In the genomic region with DNA sequence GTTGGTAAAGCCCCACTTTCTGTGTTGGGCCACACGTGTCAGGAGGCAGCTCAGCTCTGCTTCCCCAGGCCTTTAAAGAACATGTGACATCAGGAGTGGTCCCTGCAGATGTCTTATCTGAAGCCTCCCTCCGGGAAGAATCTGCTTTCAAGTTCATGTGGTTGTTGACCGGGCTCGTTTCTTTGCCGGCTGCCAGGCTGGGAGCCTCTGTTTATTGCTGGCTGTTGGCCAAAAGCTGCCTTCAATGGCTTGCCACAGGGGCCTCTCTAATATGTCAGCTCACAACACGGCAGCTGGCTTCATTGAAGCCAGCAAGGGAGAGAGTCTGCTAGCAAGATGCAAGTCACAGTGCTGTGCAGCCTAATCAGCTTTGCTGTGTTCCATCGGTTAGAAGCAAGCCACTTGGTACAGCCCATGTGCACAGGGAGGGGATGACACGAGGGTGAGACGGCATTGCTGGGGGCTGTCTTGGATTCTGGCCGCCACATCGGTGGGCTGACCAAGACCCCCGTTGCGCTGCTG, we compare ENCODE assay signal across 10 cellular contexts. TPM values are rescaled to one million over a fixed set of nuclear protein-coding genes. Genes with fewer than 3 reads are reported as not detected.
DNase-seq lines count a peak whose midpoint lies in the region; ATAC-seq and TF ChIP-seq lines count a peak whose summit lies in the region.
"Had no signal": no experiment of that assay in that cellular context is flagged by ENCODE, and none has a peak within 500 bp of the region (broad histone marks: within the 10 kb centered on the region; RNA-seq: fewer than 3 reads in every experiment).

No MANE protein-coding gene starts in this region.

- H3K4me1 ChIP-seq in SK-N-SH (ENCODE audit: control insufficient read depth in 1 of 2, insufficient read depth in 2 of 2, low read depth in 1 of 2, low read length in 1 of 2): peaks cover 14 to 40% of the 10 kb centered on the region in 2 experiments
- H3K4me1 ChIP-seq in naive thymus-derived CD4-positive, alpha-beta T cell (ENCODE audit: control insufficient read depth in 2 of 2, insufficient read depth in 2 of 2, low read length in 2 of 2): no peaks in the 10 kb centered on the region

- no peaks in the 10 kb centered on the region for H4K20me1 ChIP-seq in SK-N-SH (ENCODE audit: insufficient read depth)

- intact Hi-C loops in naive thymus-derived CD4-positive, alpha-beta T cell (cut with micrococcal nuclease): no loop called here

- no peak overlapping the region for H3K9ac ChIP-seq in SK-N-SH

- POLR2A ChIA-PET in SK-N-SH (lab: Yijun Ruan, JAX): interaction anchor here (0.7 to 1.2 kb wide), 2 partner anchors 13 to 14 kb away, joined by 3 read pairs; no protein-coding TSS in a partner anchor
- POLR2A ChIA-PET in naive thymus-derived CD4-positive, alpha-beta T cell (lab: Charles Lee): no interaction called here
- POLR2A ChIA-PET in GM10248 (lab: Yijun Ruan, JAX): no interaction called here

- H3F3A ChIP-seq in SK-N-SH (replicated peaks; ENCODE audit: insufficient read depth): no peaks in the 10 kb centered on the region

- H3K27me3 Mint-ChIP-seq in naive thymus-derived CD4-positive, alpha-beta T cell: peaks cover 0 to 13% (median 4%) of the 10 kb centered on the region in 5 donors

- DNase-seq in Ammon's horn (ENCODE audit: low spot score) (peak; percentile 54), NCI-H1105 treated with DMSO at 0.1 percent for 48 hours (lab: John Stamatoyannopoulos, UW) (peak; percentile 94), SK-N-SH (peak; percentile 89), left kidney (ENCODE audit: low read depth, low spot score) (peak; percentile 65), GM10248 (ENCODE audit: extremely low spot score) (no peak), SIG-M5 (lab: John Stamatoyannopoulos, UW) (no peak)
- DNase-seq in effector CD4-positive, alpha-beta T cell: no peak
- no peak for DNase-seq in naive thymus-derived CD4-positive, alpha-beta T cell
- DNase-seq: CD4-positive, CD25-positive, alpha-beta regulatory T cell had no signal

- H3K79me2 ChIP-seq in SK-N-SH (ENCODE audit: insufficient read depth): no peaks in the 10 kb centered on the region

- no peak overlapping the region for H3K27ac Mint-ChIP-seq in naive thymus-derived CD4-positive, alpha-beta T cell
- H3K27ac Mint-ChIP-seq: activated naive CD8-positive, alpha-beta T cell; CD4-positive, CD25-positive, alpha-beta regulatory T cell had no signal

- H3K9me3 Mint-ChIP-seq in naive thymus-derived CD4-positive, alpha-beta T cell: no peaks in the 10 kb centered on the region
- H3K9me3 Mint-ChIP-seq: CD4-positive, CD25-positive, alpha-beta regulatory T cell had no signal

- no peaks in the 10 kb centered on the region for H3K36me3 ChIP-seq in SK-N-SH (replicated peaks in 1 of 2; ENCODE audit: control insufficient read depth in 1 of 2, insufficient read depth in 2 of 2, low read length in 1 of 2)
- no peaks in the 10 kb centered on the region for H3K36me3 ChIP-seq in naive thymus-derived CD4-positive, alpha-beta T cell (ENCODE audit: control insufficient read depth in 2 of 3, insufficient read depth in 3 of 3, low read length in 3 of 3)

- no peaks in the 10 kb centered on the region for H3K9me3 ChIP-seq in SK-N-SH
- no peaks in the 10 kb centered on the region for H3K9me3 ChIP-seq in naive thymus-derived CD4-positive, alpha-beta T cell (ENCODE audit: control insufficient read depth in 2 of 3, low read length in 3 of 3)

- peaks cover 0 to 9% (median 0%) of the 10 kb centered on the region in 7 donors for H3K4me1 Mint-ChIP-seq in naive thymus-derived CD4-positive, alpha-beta T cell

- peak overlapping the region in 1 of 2 experiments; percentile 89; a peak in 2 of 4 replicates for H3K27ac ChIP-seq in SK-N-SH (ENCODE audit: low read depth in 2 of 2, low read length in 1 of 2)
- H3K27ac ChIP-seq in naive thymus-derived CD4-positive, alpha-beta T cell (ENCODE audit: low read depth, low read length): no peak overlapping the region

- CTCF ChIA-PET in SK-N-SH (lab: Yijun Ruan, JAX) (interaction anchor here (0.6 to 1.2 kb wide), 2 partner anchors 90 to 159 kb away, joined by 3 read pairs; no protein-coding TSS in a partner anchor), GM10248 (lab: Yijun Ruan, JAX) (no interaction called here)
- CTCF ChIA-PET in naive thymus-derived CD4-positive, alpha-beta T cell (lab: Charles Lee): no interaction called here

- peak; percentile 45 for TF ChIP-seq RAD21 in SK-N-SH (IDR thresholded peaks at IDR 0.05; ENCODE audit: low read length)

- no peaks in the 10 kb centered on the region for H3K9me2 ChIP-seq in SK-N-SH

- H3K36me3 Mint-ChIP-seq in naive thymus-derived CD4-positive, alpha-beta T cell: no peaks in the 10 kb centered on the region
- H3K36me3 Mint-ChIP-seq: activated naive CD8-positive, alpha-beta T cell; CD4-positive, CD25-positive, alpha-beta regulatory T cell had no signal

- H3K4me3 Mint-ChIP-seq in naive thymus-derived CD4-positive, alpha-beta T cell: no peak overlapping the region
- H3K4me3 Mint-ChIP-seq: activated naive CD8-positive, alpha-beta T cell had no signal

- H3K27me3 ChIP-seq in SK-N-SH (ENCODE audit: insufficient read depth): no peaks in the 10 kb centered on the region
- H3K27me3 ChIP-seq in naive thymus-derived CD4-positive, alpha-beta T cell (ENCODE audit: control insufficient read depth in 2 of 2, insufficient read depth in 2 of 2, low read length in 2 of 2): no peaks in the 10 kb centered on the region

- TF ChIP-seq CTCF in SK-N-SH (IDR thresholded peaks at IDR 0.05) (no peak), GM10248 (IDR thresholded peaks at IDR 0.05; ENCODE audit: control extremely low read depth, extremely low read depth, low read depth, missing control alignments) (no peak)

- 42% methylated on average over 12 of the region's 13 CpGs for WGBS in SK-N-SH (ENCODE audit: low lambda C conversion rate)

- H3K4me3 ChIP-seq in SK-N-SH (ENCODE audit: low read depth in 2 of 2, low read length in 1 of 2): no peak overlapping the region
- no peak overlapping the region for H3K4me3 ChIP-seq in naive thymus-derived CD4-positive, alpha-beta T cell (ENCODE audit: low read length)

- TF ChIP-seq EP300 in SK-N-SH (IDR thresholded peaks at IDR 0.05; ENCODE audit: borderline replicate concordance in 1 of 2, low read depth in 1 of 2, low read length in 1 of 2): peak in 1 of 2 experiments; percentile 60; a peak in 2 of 4 replicates

- ATAC-seq in naive thymus-derived CD4-positive, alpha-beta T cell: no peak

- no peak overlapping the region for H3K4me2 ChIP-seq in SK-N-SH

- 0 out of 2 replicates have a peak overlapping the region, but pooled peaks have one; percentile 23 for H2AFZ ChIP-seq in SK-N-SH (ENCODE audit: low read depth)

TF ChIP-seq in SK-N-SH, 30 proteins besides CTCF, POLR2A, EP300 and RAD21 (continues in another document):
- TF ChIP-seq IRF3 (IDR thresholded peaks at IDR 0.05; ENCODE audit: low read depth, low read length): no peak
- peak; percentile 29; the same call in 1 of the 2 replicates for TF ChIP-seq USF1 (IDR thresholded peaks at IDR 0.05; ENCODE audit: borderline replicate concordance, low read depth)
- no peak for TF ChIP-seq SIN3A (IDR thresholded peaks at IDR 0.05; ENCODE audit: borderline replicate concordance, low read depth, low read length)
- no peak for TF ChIP-seq FOXM1 (IDR thresholded peaks at IDR 0.05; ENCODE audit: low read depth)
- TF ChIP-seq TCF12 (IDR thresholded peaks at IDR 0.05): no peak
- TF ChIP-seq FOSL2 (IDR thresholded peaks at IDR 0.05; ENCODE audit: borderline replicate concordance, low read depth): no peak
- TF ChIP-seq FOXJ3 (CRISPR knock-in tag; IDR thresholded peaks at IDR 0.05): peak; percentile 95
- TF ChIP-seq TEAD4 (IDR thresholded peaks at IDR 0.05; ENCODE audit: borderline replicate concordance, insufficient read depth): no peak
- peak; percentile 45 for TF ChIP-seq CHD2 (IDR thresholded peaks at IDR 0.05; ENCODE audit: low read length, partially characterized antibody)
- TF ChIP-seq MXI1 (IDR thresholded peaks at IDR 0.05; ENCODE audit: low read depth, low read length): peak; percentile 98
- peak; percentile 76 for TF ChIP-seq RCOR1 (IDR thresholded peaks at IDR 0.05; ENCODE audit: low read length)
- TF ChIP-seq POLR2AphosphoS5 (IDR thresholded peaks at IDR 0.05; ENCODE audit: low read depth, low read length): no peak
- TF ChIP-seq MAX (IDR thresholded peaks at IDR 0.05; ENCODE audit: low read depth): no peak

RNA-seq across cellular contexts. Expression of gene MRGPRF, which starts 14.6 kb away (rescaled TPM):
- polyA plus RNA-seq in SK-N-SH (2012; rRNA removed): 0.18 and 0.19 TPM in 2 replicates
- 0.08 and 0.12 TPM in 2 replicates for polyA plus RNA-seq in SK-N-SH (2012; cell fraction: cytosol; rRNA removed)
- polyA plus RNA-seq in SK-N-SH (2012; cell fraction: nucleus; rRNA removed): 0.21 and 0.39 TPM in 2 replicates
- not detected for total RNA-seq in naive thymus-derived CD4-positive, alpha-beta T cell
- not detected for polyA plus RNA-seq in naive thymus-derived CD4-positive, alpha-beta T cell
- total RNA-seq: CD4-positive, CD25-positive, alpha-beta regulatory T cell had no signal
- polyA plus RNA-seq: CD4-positive, CD25-positive, alpha-beta regulatory T cell had no signal

RNA-seq across cellular contexts. Expression of gene MRGPRD, which starts 17.7 kb away (rescaled TPM):
- not detected in 2 replicates for polyA plus RNA-seq in SK-N-SH (2012; rRNA removed)
- not detected in 2 replicates for polyA plus RNA-seq in SK-N-SH (2012; cell fraction: cytosol; rRNA removed)
- polyA plus RNA-seq in SK-N-SH (2012; cell fraction: nucleus; rRNA removed): not detected in 2 replicates
- total RNA-seq in naive thymus-derived CD4-positive, alpha-beta T cell: not detected
- under 1 TPM in 1 of 2 donors, not detected in 1; 0.25 TPM for polyA plus RNA-seq in naive thymus-derived CD4-positive, alpha-beta T cell
- total RNA-seq: CD4-positive, CD25-positive, alpha-beta regulatory T cell had no signal

RNA-seq across cellular contexts. Expression of gene TPCN2, which starts 50.3 kb away (rescaled TPM):
- 7.6 and 8.7 TPM in 2 replicates for polyA plus RNA-seq in SK-N-SH (2012; rRNA removed)
- polyA plus RNA-seq in SK-N-SH (2012; cell fraction: cytosol; rRNA removed): 3.3 and 4.5 TPM in 2 replicates
- 36.5 and 41.4 TPM in 2 replicates for polyA plus RNA-seq in SK-N-SH (2012; cell fraction: nucleus; rRNA removed)
- 10 to 100 TPM; 11.9 to 29.4 (median 21.3) TPM for total RNA-seq in naive thymus-derived CD4-positive, alpha-beta T cell
- polyA plus RNA-seq in naive thymus-derived CD4-positive, alpha-beta T cell: 1 to 10 TPM; 3.3 to 5.4 TPM

Comparison
In these comparisons a context has a peak if more than half of its experiments do, and no peak if none do; other contexts are left out.
1. DNase-seq: peak in Ammon's horn (single experiment), NCI-H1105 treated with DMSO at 0.1 percent for 48 hours (single experiment), SK-N-SH (single experiment) and left kidney (single experiment); none in effector CD4-positive, alpha-beta T cell (single experiment), naive thymus-derived CD4-positive, alpha-beta T cell (0 of 9), GM10248 (single experiment) and SIG-M5 (single experiment).